Comparison of ENCODE assay signal across 22 cellular contexts in the genomic region with DNA sequence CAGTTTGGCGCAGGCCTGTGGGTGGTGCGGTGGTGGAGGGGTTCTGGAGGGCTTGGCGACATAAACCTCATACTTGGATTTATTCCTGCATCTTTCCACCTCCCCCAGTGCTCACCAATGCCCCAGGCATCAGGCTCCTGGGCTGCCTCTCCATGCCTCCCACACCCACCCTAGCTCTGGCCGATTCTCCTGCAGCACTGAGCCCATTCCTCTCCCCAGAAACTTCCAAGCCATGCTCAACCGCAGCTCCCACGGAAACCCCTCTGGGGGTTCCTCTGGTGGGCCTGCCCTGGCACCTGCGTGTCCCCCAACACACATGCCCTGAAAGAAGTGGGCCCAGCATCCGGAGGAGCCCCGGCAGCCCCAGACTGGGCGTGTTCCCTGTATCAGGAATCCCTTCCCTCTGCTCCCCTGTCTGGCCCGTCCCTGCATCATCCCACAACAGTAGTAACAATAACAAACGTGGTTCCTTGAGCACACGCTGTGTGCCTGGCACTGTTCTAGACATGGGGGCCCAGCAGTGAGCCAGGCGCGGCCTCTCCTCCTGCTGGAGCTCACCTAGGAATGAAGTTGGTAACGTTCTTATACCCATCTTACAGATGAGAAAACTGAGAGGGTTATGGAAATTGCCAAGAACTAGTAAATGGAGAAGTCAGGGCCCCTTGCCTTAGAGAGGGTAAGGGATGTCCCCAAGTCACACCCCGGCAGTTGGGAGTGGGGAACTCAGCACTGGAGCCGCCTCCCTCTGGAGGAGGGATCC. TPM values are rescaled to one million over a fixed set of nuclear protein-coding genes. Genes with fewer than 3 reads are reported as not detected.
DNase-seq lines count a peak whose midpoint lies in the region; ATAC-seq and TF ChIP-seq lines count a peak whose summit lies in the region.
"Had no signal": no experiment of that assay in that cellular context is flagged by ENCODE, and none has a peak within 500 bp of the region (broad histone marks: within the 10 kb centered on the region; RNA-seq: fewer than 3 reads in every experiment).

No MANE protein-coding gene starts in this region.

- no peaks in the 10 kb centered on the region for H3K79me2 ChIP-seq in osteoblast (ENCODE audit: insufficient read depth, low read length)

- no peaks in the 10 kb centered on the region for H3K9me3 Mint-ChIP-seq in chondrocyte (ENCODE audit: low read depth)
- H3K9me3 Mint-ChIP-seq in activated naive CD8-positive, alpha-beta T cell treated with anti-CD3 and anti-CD28 coated beads, Interleukin-2, amount 50 U/mL, for 24 hours = no peaks in the 10 kb centered on the region
- H3K9me3 Mint-ChIP-seq: HFFc6 had no signal

- peaks cover 0 to 65% (median 42%) of the 10 kb centered on the region in 7 donors for H3K27me3 ChIP-seq in heart right ventricle
- H3K27me3 ChIP-seq in osteoblast (ENCODE audit: insufficient read depth, low read length) = peaks cover 31% of the 10 kb centered on the region
- H3K27me3 ChIP-seq: BLaER1 treated with 17β-estradiol and CSF1 and Interleukin-3, amounts not matched to agents 10 nM and 100 nM; MG63; Peyer's patch had no signal

- no peak for ATAC-seq in heart right ventricle
- ATAC-seq in activated naive CD8-positive, alpha-beta T cell treated with anti-CD3 and anti-CD28 coated beads, Interleukin-2, amount 50 U/mL, for 24 hours = no peak
- no peak for ATAC-seq in HG02885 (IDR thresholded peaks at IDR 0.05; ENCODE audit: poor library complexity, unreplicated experiment)
- ATAC-seq: A549 had no signal

- H3K4me1 ChIP-seq in heart right ventricle = no peaks in the 10 kb centered on the region
- H3K4me1 ChIP-seq in osteoblast (ENCODE audit: insufficient read depth, low read length) = no peaks in the 10 kb centered on the region
- H3K4me1 ChIP-seq: A549, Peyer's patch had no signal

- H3K4me1 Mint-ChIP-seq in chondrocyte (ENCODE audit: low read depth) = no peaks in the 10 kb centered on the region
- no peaks in the 10 kb centered on the region for H3K4me1 Mint-ChIP-seq in activated naive CD8-positive, alpha-beta T cell treated with anti-CD3 and anti-CD28 coated beads, Interleukin-2, amount 50 U/mL, for 24 hours

- no peaks in the 10 kb centered on the region for H3K36me3 ChIP-seq in heart right ventricle
- no peaks in the 10 kb centered on the region for H3K36me3 ChIP-seq in osteoblast (ENCODE audit: insufficient read depth, low read length)
- H3K36me3 ChIP-seq: BLaER1 treated with 17β-estradiol and CSF1 and Interleukin-3, amounts not matched to agents 10 nM and 100 nM; MG63; Peyer's patch had no signal

- H3K27ac ChIP-seq in heart right ventricle = no peak overlapping the region
- H3K27ac ChIP-seq in osteoblast (ENCODE audit: low read depth, low read length) = no peak overlapping the region
- H3K27ac ChIP-seq: A549; BLaER1 treated with 17β-estradiol and CSF1 and Interleukin-3, amounts not matched to agents 10 nM and 100 nM; KMS-11; Peyer's patch had no signal

- TF ChIP-seq CTCF in heart right ventricle (IDR thresholded peaks at IDR 0.05) (no peak), chondrocyte (IDR thresholded peaks at IDR 0.05) (no peak), osteoblast (IDR thresholded peaks at IDR 0.05; ENCODE audit: extremely low read depth, low read depth, low read length) (no peak)

- no peaks in the 10 kb centered on the region for H3K36me3 Mint-ChIP-seq in chondrocyte (ENCODE audit: low read depth)
- no peaks in the 10 kb centered on the region for H3K36me3 Mint-ChIP-seq in activated naive CD8-positive, alpha-beta T cell treated with anti-CD3 and anti-CD28 coated beads, Interleukin-2, amount 50 U/mL, for 24 hours (ENCODE audit: low read depth)

- 81 to 82% methylated on average over 18 of the region's 18 CpGs for WGBS in heart right ventricle, 2 donors

- H2AFZ ChIP-seq in osteoblast (ENCODE audit: low read length) = no peak overlapping the region

- H3K9me3 ChIP-seq in heart right ventricle = no peaks in the 10 kb centered on the region
- no peaks in the 10 kb centered on the region for H3K9me3 ChIP-seq in osteoblast (ENCODE audit: low read depth, low read length)
- H3K9me3 ChIP-seq: A549; BLaER1 treated with 17β-estradiol and CSF1 and Interleukin-3, amounts not matched to agents 10 nM and 100 nM; MG63; Peyer's patch had no signal

- no peak overlapping the region for H3K4me2 ChIP-seq in osteoblast (ENCODE audit: insufficient read depth, low read length)
- H3K4me2 ChIP-seq: A549, KMS-11 had no signal

- H3K27me3 Mint-ChIP-seq in chondrocyte (ENCODE audit: low read depth) = peaks cover 24% of the 10 kb centered on the region
- H3K27me3 Mint-ChIP-seq in activated naive CD8-positive, alpha-beta T cell treated with anti-CD3 and anti-CD28 coated beads, Interleukin-2, amount 50 U/mL, for 24 hours = no peaks in the 10 kb centered on the region

- intact Hi-C loops in cardiac septum (cut with DNase I) = no loop called here
- intact Hi-C loops in heart right ventricle (cut with DNase I) = no loop called here

- H3K27ac Mint-ChIP-seq in chondrocyte (ENCODE audit: unreplicated experiment) = no peak overlapping the region
- H3K27ac Mint-ChIP-seq in activated naive CD8-positive, alpha-beta T cell treated with anti-CD3 and anti-CD28 coated beads, Interleukin-2, amount 50 U/mL, for 24 hours = no peak overlapping the region
- H3K27ac Mint-ChIP-seq: HFFc6 had no signal

- no peaks in the 10 kb centered on the region for H4K20me1 ChIP-seq in osteoblast (ENCODE audit: insufficient read depth, low read length)
- H4K20me1 ChIP-seq: BLaER1 treated with 17β-estradiol and CSF1 and Interleukin-3, amounts not matched to agents 10 nM and 100 nM had no signal

- no peak overlapping the region for H3K4me3 Mint-ChIP-seq in chondrocyte (ENCODE audit: unreplicated experiment)
- H3K4me3 Mint-ChIP-seq in activated naive CD8-positive, alpha-beta T cell treated with anti-CD3 and anti-CD28 coated beads, Interleukin-2, amount 50 U/mL, for 24 hours = no peak overlapping the region
- H3K4me3 Mint-ChIP-seq: HFFc6 had no signal

- H3K4me3 ChIP-seq in heart right ventricle (no peak overlapping the region), osteoblast (ENCODE audit: insufficient read depth, low read length) (no peak overlapping the region)
- H3K4me3 ChIP-seq: A549; BLaER1 treated with 17β-estradiol and CSF1 and Interleukin-3, amounts not matched to agents 10 nM and 100 nM; MG63; Peyer's patch had no signal

- DNase-seq in cardiac septum (ENCODE audit: low spot score) (peak; percentile 66), heart right ventricle (no peak), chondrocyte (ENCODE audit: low spot score) (peak; percentile 60), osteoblast (ENCODE audit: insufficient read length, low spot score, missing footprints) (peak; percentile 58), Kasumi-1 (lab: John Stamatoyannopoulos, UW) (no peak)
- DNase-seq in activated T-cell treated with anti-CD3 and anti-CD28 coated beads, Interleukin-2, amount 50 U/mL, for 48 hours = no peak
- DNase-seq in activated naive CD8-positive, alpha-beta T cell treated with anti-CD3 and anti-CD28 coated beads, Interleukin-2, amount 50 U/mL, for 24 hours = no peak
- DNase-seq: DMS 273 treated with DMSO at 0.1 percent for 48 hours, GF-D8, GOT3, HFFc6, MG63, NCI-H1105, NCI-H1694, NCI-H510A treated with DMSO at 0.1 percent for 48 hours, SHP77 treated with DMSO at 0.1 percent for 48 hours had no signal

RNA-seq across cellular contexts. Expression of gene PRSS21, which starts 2.3 kb away (rescaled TPM):
- not detected for total RNA-seq in cardiac septum
- total RNA-seq in heart right ventricle = under 1 TPM in 1 of 10 donors, not detected in 9; 0.20 TPM
- not detected for polyA plus RNA-seq in heart right ventricle
- not detected in 3 replicates for total RNA-seq in chondrocyte
- not detected in 2 replicates for total RNA-seq in osteoblast
- total RNA-seq: Daoy, HFFc6 had no signal

RNA-seq across cellular contexts. Expression of gene ZG16B, which starts 10.7 kb away (rescaled TPM):
- total RNA-seq in cardiac septum (not detected), heart right ventricle (under 1 TPM in 2 of 10 donors, not detected in 8; 0.44 to 0.88 TPM), chondrocyte (2.1 to 2.6 TPM in 2 of 3 replicates, not detected in the other), osteoblast (0.88 and 1.4 TPM in 2 replicates)
- polyA plus RNA-seq in heart right ventricle = under 1 TPM in 1 of 2 donors, not detected in 1; 0.07 TPM

RNA-seq across cellular contexts. Expression of gene PRSS41, which starts 21.1 kb away (rescaled TPM):
- not detected for total RNA-seq in cardiac septum
- total RNA-seq in heart right ventricle = not detected
- polyA plus RNA-seq in heart right ventricle = not detected
- not detected in 3 replicates for total RNA-seq in chondrocyte
- not detected in 2 replicates for total RNA-seq in osteoblast
- total RNA-seq: Daoy, HFFc6, Peyer's patch had no signal
- polyA plus RNA-seq: A549 had no signal

RNA-seq across cellular contexts. Expression of gene PRSS33, which starts 32.0 kb away (rescaled TPM):
- total RNA-seq in cardiac septum (not detected), heart right ventricle (under 1 TPM in 1 of 10 donors, not detected in 9; 0.60 TPM), chondrocyte (not detected in 3 replicates), osteoblast (not detected in 2 replicates)
- polyA plus RNA-seq in heart right ventricle = not detected
- total RNA-seq: Daoy, HFFc6, Peyer's patch had no signal

RNA-seq across cellular contexts. Expression of gene PRSS22, which starts 38.6 kb away (rescaled TPM):
- total RNA-seq in cardiac septum (not detected), heart right ventricle (under 1 TPM in 1 of 10 donors, not detected in 9; 0.21 TPM), chondrocyte (not detected in 3 replicates), osteoblast (not detected in 2 replicates)
- polyA plus RNA-seq in heart right ventricle = not detected
- total RNA-seq: HFFc6 had no signal

Comparison
In these comparisons a context has a peak if more than half of its experiments do, and no peak if none do; other contexts are left out.
1. DNase-seq: peak in cardiac septum (single experiment), chondrocyte (single experiment) and osteoblast (single experiment); none in heart right ventricle (0 of 2), activated T-cell treated with anti-CD3 and anti-CD28 coated beads, Interleukin-2, amount 50 U/mL, for 48 hours (0 of 2), Kasumi-1 (0 of 2) and activated naive CD8-positive, alpha-beta T cell treated with anti-CD3 and anti-CD28 coated beads, Interleukin-2, amount 50 U/mL, for 24 hours (single experiment).